In the genomic region with DNA sequence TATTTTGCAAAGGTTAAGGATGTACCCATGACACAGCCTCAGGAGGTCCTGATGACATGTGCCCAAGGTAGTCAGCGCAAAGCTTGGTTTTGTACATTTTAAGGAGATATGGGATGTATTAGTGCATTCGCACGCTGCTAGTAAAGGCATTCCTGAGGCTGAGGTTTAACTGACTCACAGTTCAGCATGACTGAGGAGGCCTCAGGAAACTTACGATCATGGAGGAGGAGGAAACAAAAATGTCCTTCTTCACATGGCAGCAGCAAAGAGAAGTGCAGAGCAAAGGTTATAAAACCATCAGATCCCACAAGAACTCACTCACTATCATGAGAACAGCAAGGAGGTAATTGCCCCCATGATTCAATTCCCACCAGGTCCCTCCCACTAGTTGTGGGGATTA, we compare ENCODE assay signal across 22 cellular contexts. TPM values are rescaled to one million over a fixed set of nuclear protein-coding genes. Genes with fewer than 3 reads are reported as not detected.
DNase-seq lines count a peak whose midpoint lies in the region; ATAC-seq and TF ChIP-seq lines count a peak whose summit lies in the region.
"Had no signal": no experiment of that assay in that cellular context is flagged by ENCODE, and none has a peak within 500 bp of the region (broad histone marks: within the 10 kb centered on the region; RNA-seq: fewer than 3 reads in every experiment).

No MANE protein-coding gene starts in this region.

- H3K23ac ChIP-seq in mesendoderm (ENCODE audit: low read length): no peak overlapping the region

- no peak overlapping the region for H3K27ac ChIP-seq in DND-41 (ENCODE audit: low read length)
- H3K27ac ChIP-seq in mesendoderm (ENCODE audit: low read depth, low read length): no peak overlapping the region
- H3K27ac ChIP-seq: esophagus muscularis mucosa, heart right ventricle had no signal

- H3K27me3 ChIP-seq in DND-41 (ENCODE audit: insufficient read depth, low read length, poor library complexity): no peaks in the 10 kb centered on the region
- H3K27me3 ChIP-seq in mesendoderm (ENCODE audit: insufficient read depth, low read length, poor library complexity): no peaks in the 10 kb centered on the region
- H3K27me3 ChIP-seq: esophagus muscularis mucosa, heart right ventricle had no signal

- TF ChIP-seq CTCF in DND-41 (IDR thresholded peaks at IDR 0.05; ENCODE audit: borderline replicate concordance, extremely low read depth, low read length, poor library complexity, severe bottlenecking) (no peak), choroid plexus epithelial cell (conservative IDR thresholded peaks at IDR 0.05; ENCODE audit: low read depth, low read length) (no peak)

- H2BK5ac ChIP-seq in mesendoderm (ENCODE audit: low read length): no peak overlapping the region

- in situ Hi-C loops in KBM-7 (cut with MboI; ENCODE audit: low pct_unique_long_range_greater_than_20kb, low sequenced_read_pairs): no loop called here

- H3K4me2 ChIP-seq in DND-41 (ENCODE audit: insufficient read depth, low read length): no peak overlapping the region
- H3K4me2 ChIP-seq in mesendoderm (ENCODE audit: low read length): no peak overlapping the region

- no peaks in the 10 kb centered on the region for H3K9me3 ChIP-seq in DND-41 (ENCODE audit: insufficient read depth, low read length, severe bottlenecking)
- H3K9me3 ChIP-seq: esophagus muscularis mucosa, heart right ventricle had no signal

- no peak overlapping the region for H3K56ac ChIP-seq in mesendoderm (ENCODE audit: low read length)

- DNase-seq in DND-41 (no peak), KBM-7 (peak; percentile 24), choroid plexus epithelial cell (ENCODE audit: low read depth) (peak; percentile 47), mesendoderm (no peak)
- DNase-seq: activated CD4-positive, alpha-beta T cell treated with anti-CD3 and anti-CD28 coated beads, Interleukin-2, amount 50 U/mL, for 48 hours; activated naive CD4-positive, alpha-beta T cell treated with anti-CD3 and anti-CD28 coated beads, Interleukin-2, amount 10 ng/mL, durations not matched to agents 7 days and 5 days; activated T-cell treated with anti-CD3 and anti-CD28 coated beads, Interleukin-2, amount 50 U/mL, for 24 hours; COR-L47; GF-D8; heart right ventricle; NCI-H2029 treated with DMSO at 0.1 percent for 48 hours; NCI-H524; SHP77; stimulated activated CD4-positive, alpha-beta T cell treated with anti-CD3 and anti-CD28 coated beads, Interleukin-4, amount 100 ng/mL, for 24 hours; T-helper 1 cell had no signal

- H2BK15ac ChIP-seq in mesendoderm (replicated peaks; ENCODE audit: low read depth): no peak overlapping the region

- H3K4me3 ChIP-seq in DND-41 (ENCODE audit: low read depth in 1 of 2, low read length in 2 of 2): no peak overlapping the region
- H3K4me3 ChIP-seq in choroid plexus epithelial cell (ENCODE audit: low read depth, low read length): no peak overlapping the region
- H3K4me3 ChIP-seq in mesendoderm (ENCODE audit: low read length): no peak overlapping the region
- H3K4me3 ChIP-seq: esophagus muscularis mucosa, heart right ventricle had no signal

- H2BK120ac ChIP-seq in mesendoderm (ENCODE audit: low read depth, low read length): no peak overlapping the region

- H4K5ac ChIP-seq in mesendoderm (ENCODE audit: low read length): no peak overlapping the region

- no peak overlapping the region for H2AFZ ChIP-seq in DND-41 (ENCODE audit: low read depth, low read length)

- H3K79me2 ChIP-seq in DND-41 (ENCODE audit: insufficient read depth, low read length): no peaks in the 10 kb centered on the region
- H3K79me2 ChIP-seq in mesendoderm (ENCODE audit: control insufficient read depth, insufficient read depth, low read length): no peaks in the 10 kb centered on the region

- H3K18ac ChIP-seq in mesendoderm (ENCODE audit: low read length): peak overlapping the region; percentile 68

- H3K36me3 ChIP-seq in DND-41 (ENCODE audit: insufficient read depth, low read length): no peaks in the 10 kb centered on the region
- no peaks in the 10 kb centered on the region for H3K36me3 ChIP-seq in mesendoderm (ENCODE audit: control insufficient read depth, insufficient read depth, low read length)
- H3K36me3 ChIP-seq: esophagus muscularis mucosa, heart right ventricle had no signal

- no peak overlapping the region for H4K8ac ChIP-seq in mesendoderm (ENCODE audit: low read depth, low read length)

- H3K4ac ChIP-seq in mesendoderm (ENCODE audit: low read depth, low read length): no peak overlapping the region

- H4K20me1 ChIP-seq in DND-41 (ENCODE audit: insufficient read depth, low read length): no peaks in the 10 kb centered on the region

- ATAC-seq in DND-41 (ENCODE audit: insufficient read depth, low read depth): peak; percentile 27; the same call in 1 of the 3 replicates
- no peak for ATAC-seq in HG02884 (IDR thresholded peaks at IDR 0.05; ENCODE audit: unreplicated experiment)
- no peak for ATAC-seq in HG03378 (IDR thresholded peaks at IDR 0.05; ENCODE audit: unreplicated experiment)
- no peak for ATAC-seq in HG02870 (IDR thresholded peaks at IDR 0.05; ENCODE audit: unreplicated experiment)
- ATAC-seq in HG03457 (IDR thresholded peaks at IDR 0.05; ENCODE audit: unreplicated experiment): no peak
- ATAC-seq: heart right ventricle; natural killer cell treated with Interleukin-12 subunit alpha and Interleukin-12 subunit beta and Interleukin-15 and Interleukin-18, amount 100 ng/mL, for 72 hours had no signal

- WGBS in mesendoderm (ENCODE audit: extremely low coverage, insufficient coverage, low lambda C conversion rate): no CpG with 5 or more reads among the region's 4 CpGs

- H3K79me1 ChIP-seq in mesendoderm (ENCODE audit: low read length): no peaks in the 10 kb centered on the region

- H2AK5ac ChIP-seq in mesendoderm (ENCODE audit: low read length): no peak overlapping the region

- H3K4me1 ChIP-seq in DND-41 (ENCODE audit: insufficient read depth, low read length) (no peaks in the 10 kb centered on the region), mesendoderm (ENCODE audit: control insufficient read depth, low read depth, low read length) (no peaks in the 10 kb centered on the region)
- H3K4me1 ChIP-seq: esophagus muscularis mucosa, heart right ventricle had no signal

- H3K9ac ChIP-seq in DND-41 (ENCODE audit: low read depth, low read length) (no peak overlapping the region), mesendoderm (ENCODE audit: low read length) (no peak overlapping the region)

RNA-seq across cellular contexts. Expression of gene DAOA, which starts 52.2 kb away (rescaled TPM):
- not detected for polyA plus RNA-seq in mesendoderm (2013, experiment 1 of 2)
- not detected for polyA plus RNA-seq in mesendoderm (2013, experiment 2 of 2)
- polyA plus RNA-seq: heart right ventricle, urinary bladder had no signal

Comparison
In these comparisons a context has a peak if more than half of its experiments do, and no peak if none do; other contexts are left out.
1. DNase-seq: peak in KBM-7 (single experiment) and choroid plexus epithelial cell (single experiment); none in DND-41 (single experiment) and mesendoderm (single experiment).